ENCODE assay signal across 18 cellular contexts in genomic region chr6:24506814-24507520, GRCh38. TPM values are rescaled to one million over a fixed set of nuclear protein-coding genes. Genes with fewer than 3 reads are reported as not detected.
"Had no signal": no experiment of that assay in that cellular context is flagged by ENCODE, and none has a peak within 500 bp of the region (broad histone marks: within the 10 kb centered on the region; RNA-seq: fewer than 3 reads in every experiment).

No MANE protein-coding gene starts in this region.

- H3K4me1 ChIP-seq: esophagus muscularis mucosa, foreskin keratinocyte, heart right ventricle, left lung, lower lobe of right lung had no signal

- H3K9me3 ChIP-seq: esophagus muscularis mucosa, left lung, lower lobe of right lung, mucosa of descending colon had no signal

- DNase-seq: dermis blood vessel endothelial cell; dorsolateral prefrontal cortex; effector CD4-positive, alpha-beta T cell; effector memory CD4-positive, alpha-beta T cell; foreskin keratinocyte; glutamatergic neuron; head of caudate nucleus; heart right ventricle; hippocampal formation; left cardiac atrium; left lung; left ventricle myocardium superior; lower lobe of right lung; mesenchymal stem cell; mucosa of descending colon had no signal

- H3K36me3 ChIP-seq: left lung had no signal

- H3K4me3 ChIP-seq: coronary artery, dorsolateral prefrontal cortex, esophagus muscularis mucosa, heart right ventricle, left lung, lower lobe of right lung, mucosa of descending colon had no signal

- H3K27ac Mint-ChIP-seq: mesothelial cell of epicardium had no signal

- H3K4me1 Mint-ChIP-seq: mesothelial cell of epicardium had no signal

- H3K4me3 Mint-ChIP-seq: mesothelial cell of epicardium had no signal

- H3K27ac ChIP-seq: coronary artery, dorsolateral prefrontal cortex, esophagus muscularis mucosa, foreskin keratinocyte, heart right ventricle, left lung, lower lobe of right lung had no signal

- ATAC-seq: foreskin keratinocyte, heart right ventricle, left cardiac atrium, left lung, left ventricle myocardium superior, lower lobe of right lung, mucosa of descending colon had no signal

- H3K27me3 ChIP-seq: dorsolateral prefrontal cortex, esophagus muscularis mucosa, foreskin keratinocyte, heart right ventricle, left lung had no signal

RNA-seq across cellular contexts. Expression of gene GPLD1, which starts 17.6 kb away (rescaled TPM):
- polyA plus RNA-seq: foreskin keratinocyte had no signal
